In genomic region chr3:178849220-178849910, GRCh38 we compare ENCODE assay signal across 14 cellular contexts.
A peak's percentile ranks its signal among the peaks of the same experiment; 100 is the strongest.
DNase-seq lines count a peak whose midpoint lies in the region; TF ChIP-seq lines count a peak whose summit lies in the region.
"Had no signal": no experiment of that assay in that cellular context is flagged by ENCODE, and none has a peak within 500 bp of the region (broad histone marks: within the 10 kb centered on the region; RNA-seq: fewer than 3 reads in every experiment).

No MANE protein-coding gene starts in this region.

- DNase-seq in DMS53 treated with DMSO at 0.1 percent for 48 hours (lab: John Stamatoyannopoulos, UW; ENCODE audit: unreplicated experiment) (peak; percentile 26), NCI-H1105 (lab: John Stamatoyannopoulos, UW) (peak; percentile 26), NCI-H446 treated with DMSO at 0.1 percent for 48 hours (lab: John Stamatoyannopoulos, UW) (peak; percentile 36), left ventricle myocardium inferior (no peak), cerebellar cortex (ENCODE audit: low spot score) (no peak), HK-2 (ENCODE audit: unreplicated experiment) (no peak)
- no peak for DNase-seq in stimulated activated CD4-positive, alpha-beta T cell treated with anti-CD3 and anti-CD28 coated beads, Interleukin-12 subunit alpha, Interleukin-12 subunit beta, amount 100 ng/mL, for 4 hours
- DNase-seq: activated B cell treated with CpG ODN at 0.5 μM for 24 hours; activated T-cell treated with anti-CD3 and anti-CD28 coated beads, Interleukin-2, amount 50 U/mL, for 72 hours; BE2C; cortex of kidney; foreskin melanocyte had no signal

- H3K4me1 ChIP-seq in left ventricle myocardium inferior: peaks cover 38% of the 10 kb centered on the region
- H3K4me1 ChIP-seq: BE2C, SJSA1 had no signal

- H3K27me3 ChIP-seq in left ventricle myocardium inferior (ENCODE audit: low read depth): no peaks in the 10 kb centered on the region
- H3K27me3 ChIP-seq: BE2C, SJSA1 had no signal

- H3K9me3 ChIP-seq in left ventricle myocardium inferior (replicated peaks): no peaks in the 10 kb centered on the region
- H3K9me3 ChIP-seq: BE2C, SJSA1, thoracic aorta had no signal

- intact Hi-C loops in left ventricle myocardium inferior (cut with micrococcal nuclease): no loop called here

- TF ChIP-seq CTCF in left ventricle myocardium inferior (IDR thresholded peaks at IDR 0.05; ENCODE audit: borderline replicate concordance): no peak

- no peaks in the 10 kb centered on the region for H3K36me3 ChIP-seq in left ventricle myocardium inferior
- H3K36me3 ChIP-seq: BE2C, SJSA1, thoracic aorta had no signal

- no peak overlapping the region for H3K4me3 ChIP-seq in left ventricle myocardium inferior
- H3K4me3 ChIP-seq: SJSA1, thoracic aorta had no signal

- peak overlapping the region; percentile 45 for H3K27ac ChIP-seq in left ventricle myocardium inferior (replicated peaks)
- H3K27ac ChIP-seq: SJSA1, thoracic aorta had no signal

Comparison
In these comparisons a context has a peak if more than half of its experiments do, and no peak if none do; other contexts are left out.
1. DNase-seq: peak in DMS53 treated with DMSO at 0.1 percent for 48 hours (single experiment), NCI-H1105 (single experiment) and NCI-H446 treated with DMSO at 0.1 percent for 48 hours (single experiment); none in left ventricle myocardium inferior (single experiment), cerebellar cortex (single experiment), stimulated activated CD4-positive, alpha-beta T cell treated with anti-CD3 and anti-CD28 coated beads, Interleukin-12 subunit alpha, Interleukin-12 subunit beta, amount 100 ng/mL, for 4 hours (single experiment) and HK-2 (single experiment).